14 cellular contexts compared by ENCODE assay signal in genomic region chr11:66183581-66184048, GRCh38.
DNase-seq lines count a peak whose midpoint lies in the region; ATAC-seq, FAIRE-seq and TF ChIP-seq lines count a peak whose summit lies in the region.
"Had no signal": no experiment of that assay in that cellular context is flagged by ENCODE, and none has a peak within 500 bp of the region (broad histone marks: within the 10 kb centered on the region; RNA-seq: fewer than 3 reads in every experiment).

No MANE protein-coding gene starts in this region.

- no peak for FAIRE-seq in A549 (lab: Jason Lieb, UNC)
- FAIRE-seq: D721Med, TTC549 had no signal

- TF ChIP-seq RAD21 in A549 (conservative IDR thresholded peaks at IDR 0.05 in 1 of 2, IDR thresholded peaks at IDR 0.05 in 1 of 2), result no peak

- H3K4me3 ChIP-seq in A549, result no peak overlapping the region
- no peak overlapping the region for H3K4me3 ChIP-seq in CD8-positive, alpha-beta memory T cell (ENCODE audit: low read length)

- H3K27ac ChIP-seq in A549, result peak overlapping the region in 1 of 2 experiments; percentile 9; a peak in 1 of 6 replicates
- no peak overlapping the region for H3K27ac ChIP-seq in CD8-positive, alpha-beta memory T cell (ENCODE audit: low read depth, low read length)

- H3K4me1 ChIP-seq in A549, result peaks cover 30% of the 10 kb centered on the region
- H3K4me1 ChIP-seq in CD8-positive, alpha-beta memory T cell (ENCODE audit: insufficient read depth, low read length), result peaks cover 13% of the 10 kb centered on the region

- in situ Hi-C loops in SK-MEL-5 (cut with HindIII; ENCODE audit: low pct_unique_long_range_greater_than_20kb, low sequenced_read_pairs), result no loop called here

- ATAC-seq in A549, result peak; percentile 76 to 79; a peak in 5 of 6 replicates

- 55% methylated on average over 3 of the region's 3 CpGs for whole genome bisulfite sequencing in A549 (ENCODE audit: missing lambda C conversion rate)

- no peaks in the 10 kb centered on the region for H3K9me3 Mint-ChIP-seq in CD8-positive, alpha-beta memory T cell
- H3K9me3 Mint-ChIP-seq: dendritic cell treated with granulocyte-macrophage colony-stimulating factor and Interleukin-4, amounts not matched to agents 40 ng/mL and 50 ng/mL, for 4 days had no signal

- no peak for TF ChIP-seq EP300 in A549 (IDR thresholded peaks at IDR 0.05)

- TF ChIP-seq CTCF in A549 (IDR thresholded peaks at IDR 0.05), result no peak

- no peak overlapping the region for H3K4me3 Mint-ChIP-seq in CD8-positive, alpha-beta memory T cell
- H3K4me3 Mint-ChIP-seq: dendritic cell treated with granulocyte-macrophage colony-stimulating factor and Interleukin-4, amounts not matched to agents 40 ng/mL and 50 ng/mL, for 4 days had no signal

- POLR2A ChIA-PET in A549 (lab: Yijun Ruan, JAX), result no interaction called here
- POLR2A ChIA-PET in CD8-positive, alpha-beta memory T cell (lab: Charles Lee), result no interaction called here

- no peak for TF ChIP-seq POLR2A in A549 (IDR thresholded peaks at IDR 0.05; ENCODE audit: low read length)
- TF ChIP-seq POLR2A in erythroblast (IDR thresholded peaks at IDR 0.05; ENCODE audit: low read length), result peak; percentile 23

- DNase-seq in A549 (ENCODE audit: low read depth in 1 of 2, low spot score in 1 of 2) (peak in 1 of 2 experiments; percentile 62), SK-MEL-5 (ENCODE audit: low read depth, low spot score) (peak; percentile 38), erythroblast (lab: John Stamatoyannopoulos, UW) (peak; percentile 28 to 59), NCI-H187 treated with DMSO at 0.1 percent for 48 hours (lab: John Stamatoyannopoulos, UW) (no peak), NCI-H1694 (lab: John Stamatoyannopoulos, UW) (no peak), NOMO-1 treated with dmso at 0.1 percent for 144 hours (lab: John Stamatoyannopoulos, UW; ENCODE audit: unreplicated experiment) (no peak), NCI-H1417 (lab: John Stamatoyannopoulos, UW) (no peak)
- DNase-seq in CD8-positive, alpha-beta memory T cell, result peak in 2 of 5 donors; percentile 37 to 39
- DNase-seq: activated effector memory CD4-positive, alpha-beta T cell treated with anti-CD3 and anti-CD28 coated beads, Interleukin-2, amount 50 U/mL, for 16 hours; hippocampal formation; NK-92 treated with Interleukin-12 subunit alpha and Interleukin-12 subunit beta, amount 100 ng/mL, for 24 hours had no signal

- peaks cover 53 to 82% (median 70%) of the 10 kb centered on the region in 3 donors for H3K4me1 Mint-ChIP-seq in CD8-positive, alpha-beta memory T cell

- no peaks in the 10 kb centered on the region for H3K9me3 ChIP-seq in A549
- H3K9me3 ChIP-seq in CD8-positive, alpha-beta memory T cell (ENCODE audit: low read length), result no peaks in the 10 kb centered on the region

- peak overlapping the region in 5 of 8 donors; percentile 29 to 78 (median 62) for H3K27ac Mint-ChIP-seq in CD8-positive, alpha-beta memory T cell
- H3K27ac Mint-ChIP-seq: dendritic cell treated with granulocyte-macrophage colony-stimulating factor and Interleukin-4, amounts not matched to agents 40 ng/mL and 50 ng/mL, for 4 days had no signal

- H3K27me3 Mint-ChIP-seq in CD8-positive, alpha-beta memory T cell, result no peaks in the 10 kb centered on the region
- H3K27me3 Mint-ChIP-seq: dendritic cell treated with granulocyte-macrophage colony-stimulating factor and Interleukin-4, amounts not matched to agents 40 ng/mL and 50 ng/mL, for 4 days had no signal

- H3K36me3 Mint-ChIP-seq in CD8-positive, alpha-beta memory T cell, result peaks cover 2 to 36% (median 4%) of the 10 kb centered on the region in 3 donors

- H3K27me3 ChIP-seq in CD8-positive, alpha-beta memory T cell (ENCODE audit: insufficient read depth, low read length, poor library complexity, severe bottlenecking), result no peaks in the 10 kb centered on the region

- no peaks in the 10 kb centered on the region for H3K36me3 ChIP-seq in CD8-positive, alpha-beta memory T cell (ENCODE audit: insufficient read depth, low read length)

- CTCF ChIA-PET in A549 (lab: Yijun Ruan, JAX), result interaction anchor here (0.9 to 4.0 kb wide), 5 partner anchors 9 to 115 kb away, joined by 3 to 13 read pairs (median 3); no protein-coding TSS in a partner anchor
- CTCF ChIA-PET in CD8-positive, alpha-beta memory T cell (lab: Charles Lee), result no interaction called here

- 0 out of 3 replicates have a peak overlapping the region, but pooled peaks have one; percentile 2 for H3K4me2 ChIP-seq in A549

TF ChIP-seq in A549, 52 proteins besides CTCF, POLR2A, EP300 and RAD21:
- TF ChIP-seq HOXB5 (CRISPR knock-in tag; IDR thresholded peaks at IDR 0.05) (no peak), JUN (IDR thresholded peaks at IDR 0.05) (no peak), MAFK (IDR thresholded peaks at IDR 0.05; ENCODE audit: partially characterized antibody) (no peak), REST (IDR thresholded peaks at IDR 0.05) (no peak), MYC (IDR thresholded peaks at IDR 0.05; ENCODE audit: borderline replicate concordance, low read length) (no peak), HEYL (CRISPR knock-in tag; IDR thresholded peaks at IDR 0.05) (no peak), RNF2 (IDR thresholded peaks at IDR 0.05; ENCODE audit: borderline replicate concordance, low read depth) (no peak), ZNF302 (CRISPR knock-in tag; IDR thresholded peaks at IDR 0.05) (no peak), ZC3H11A (IDR thresholded peaks at IDR 0.05) (no peak), SMC3 (IDR thresholded peaks at IDR 0.05) (no peak), BHLHE40 (IDR thresholded peaks at IDR 0.05; ENCODE audit: low read depth, low read length) (no peak), CHD2 (IDR thresholded peaks at IDR 0.05; ENCODE audit: low read length, partially characterized antibody) (no peak), HOXB13 (CRISPR knock-in tag; IDR thresholded peaks at IDR 0.05; ENCODE audit: low read depth) (no peak), ZSCAN20 (CRISPR knock-in tag; IDR thresholded peaks at IDR 0.05) (no peak), GATA3 (IDR thresholded peaks at IDR 0.05; ENCODE audit: borderline replicate concordance) (no peak), NPAS2 (CRISPR knock-in tag; IDR thresholded peaks at IDR 0.05; ENCODE audit: borderline replicate concordance) (no peak), KDM1A (IDR thresholded peaks at IDR 0.05; ENCODE audit: low read depth) (no peak), TP53 (CRISPR knock-in tag; IDR thresholded peaks at IDR 0.05) (no peak)

Comparison
In these comparisons a context has a peak if more than half of its experiments do, and no peak if none do; other contexts are left out.
1. DNase-seq: peak in SK-MEL-5 (single experiment) and erythroblast (2 of 2); none in NCI-H187 treated with DMSO at 0.1 percent for 48 hours (single experiment), NCI-H1694 (single experiment), NOMO-1 treated with dmso at 0.1 percent for 144 hours (single experiment) and NCI-H1417 (0 of 3).